8 cellular contexts compared by ENCODE assay signal in genomic region chr19:55259540-55260210, GRCh38. TPM values are rescaled to one million over a fixed set of nuclear protein-coding genes. Genes with fewer than 3 reads are reported as not detected.
DNase-seq lines count a peak whose midpoint lies in the region; ATAC-seq and TF ChIP-seq lines count a peak whose summit lies in the region.

No MANE protein-coding gene starts in this region.

- 28 to 73% methylated on average over 9 to 15 of the region's 29 CpGs for WGBS in gastroesophageal sphincter (ENCODE audit: low coverage in 1 of 2), 2 donors

- no peak for TF ChIP-seq POLR2A in gastroesophageal sphincter (IDR thresholded peaks at IDR 0.05)

- no peaks in the 10 kb centered on the region for H3K9me3 ChIP-seq in gastroesophageal sphincter

- H3K4me3 ChIP-seq in HL-60 (replicated peaks; ENCODE audit: insufficient read depth, low read length): peak overlapping the region; percentile 35
- H3K4me3 ChIP-seq in WI38 (ENCODE audit: low read depth, low read length): peak overlapping the region; percentile 50
- H3K4me3 ChIP-seq in gastroesophageal sphincter: peak overlapping the region; percentile 26 to 96
- peak overlapping the region; percentile 55 to 91 (median 89) for H3K4me3 ChIP-seq in skin epidermis

- TF ChIP-seq EP300 in gastroesophageal sphincter (IDR thresholded peaks at IDR 0.05): no peak

- H3K4me1 ChIP-seq in gastroesophageal sphincter: peaks cover 0 to 42% (median 31%) of the 10 kb centered on the region in 3 donors

- H3K27ac ChIP-seq in HL-60 (replicated peaks): peak overlapping the region; percentile 98
- H3K27ac ChIP-seq in gastroesophageal sphincter: peak overlapping the region; percentile 86 to 94 (median 91)
- peak overlapping the region; percentile 78 to 99 (median 94) for H3K27ac ChIP-seq in skin epidermis

- ATAC-seq in gastroesophageal sphincter (no peak), GM21367 (IDR thresholded peaks at IDR 0.05; ENCODE audit: unreplicated experiment) (no peak), HG03196 (IDR thresholded peaks at IDR 0.05; ENCODE audit: unreplicated experiment) (no peak)

- H3K27me3 ChIP-seq in HL-60 (ENCODE audit: insufficient read depth, poor library complexity, severe bottlenecking) (no peaks in the 10 kb centered on the region), gastroesophageal sphincter (no peaks in the 10 kb centered on the region)

- TF ChIP-seq CTCF in HL-60 (IDR thresholded peaks at IDR 0.05; ENCODE audit: insufficient read depth, low read length) (no peak), WI38 (IDR thresholded peaks at IDR 0.05; ENCODE audit: low read depth, low read length) (no peak), gastroesophageal sphincter (IDR thresholded peaks at IDR 0.05) (no peak)

- H3K36me3 ChIP-seq in gastroesophageal sphincter: peaks cover 0 to 11% of the 10 kb centered on the region in 2 donors

- DNase-seq in HL-60 (ENCODE audit: low read depth in 1 of 2, low spot score in 1 of 2) (peak in 1 of 2 experiments; percentile 20), activated gamma-delta T cell (lab: John Stamatoyannopoulos, UW) (no peak)
- DNase-seq in effector CD4-positive, alpha-beta T cell: no peak

RNA-seq across cellular contexts. Expression of gene PPP6R1, which starts 0.9 kb away (rescaled TPM):
- total RNA-seq in gastroesophageal sphincter: 10 to 100 TPM; 32.6 to 79.4 (median 34.0) TPM

RNA-seq across cellular contexts. Expression of gene HSPBP1, which starts 20.2 kb away (rescaled TPM):
- 10 to 100 TPM; 20.9 to 37.1 (median 26.5) TPM for total RNA-seq in gastroesophageal sphincter

RNA-seq across cellular contexts. Expression of gene BRSK1, which starts 24.1 kb away (rescaled TPM):
- 10 to 100 TPM in 1 of 4 donors, 1 to 10 TPM in 3; 4.0 to 19.8 (median 8.8) TPM for total RNA-seq in gastroesophageal sphincter

RNA-seq across cellular contexts. Expression of gene TMEM86B, which starts 31.1 kb away (rescaled TPM):
- total RNA-seq in gastroesophageal sphincter: 1 to 10 TPM in 3 of 4 donors, not detected in 1; 1.7 to 3.8 (median 1.8) TPM

RNA-seq across cellular contexts. Expression of gene PTPRH, which starts 50.4 kb away (rescaled TPM):
- 1 to 10 TPM in 3 of 4 donors, under 1 TPM in 1; 0.54 to 4.0 (median 1.4) TPM for total RNA-seq in gastroesophageal sphincter

Comparison
In these comparisons a context has a peak if more than half of its experiments do, and no peak if none do; other contexts are left out.
1. H3K4me3 ChIP-seq: peak in every context shown above with its lines; median percentile 89 in skin epidermis; 61 in gastroesophageal sphincter; 50 in WI38; 35 in HL-60.